25 cellular contexts compared by ENCODE assay signal in genomic region chr2:233156001-233156400, GRCh38.
DNase-seq lines count a peak whose midpoint lies in the region; ATAC-seq, FAIRE-seq and TF ChIP-seq lines count a peak whose summit lies in the region.
"Had no signal": no experiment of that assay in that cellular context is flagged by ENCODE, and none has a peak within 500 bp of the region (broad histone marks: within the 10 kb centered on the region; RNA-seq: fewer than 3 reads in every experiment).

No MANE protein-coding gene starts in this region.

- no peak overlapping the region for H2BK120ac ChIP-seq in IMR-90 (ENCODE audit: low read depth, low read length)

- no peak overlapping the region for H4K91ac ChIP-seq in IMR-90 (ENCODE audit: insufficient read depth, low read depth, low read length)

- no peak overlapping the region for H3K23ac ChIP-seq in IMR-90 (ENCODE audit: low read depth, low read length)

- RAD21 ChIA-PET in GM12878 (lab: Charles Lee; ENCODE audit: unreplicated experiment), result no interaction called here

- no CpG with 5 or more reads among the region's 4 CpGs for WGBS in IMR-90 (ENCODE audit: extremely low coverage in 2 of 2, insufficient read length in 1 of 2), 2 experiments
- 98% methylated on average over 4 of the region's 4 CpGs for WGBS in GM12878 (ENCODE audit: insufficient coverage, insufficient replicate concordance, low lambda C conversion rate, missing lambda C conversion rate)
- WGBS in right cardiac atrium, result 87% methylated on average over 4 of the region's 4 CpGs

- H3K4ac ChIP-seq in IMR-90 (ENCODE audit: low read depth, low read length), result no peak overlapping the region

- H3K18ac ChIP-seq in IMR-90 (ENCODE audit: low read depth, low read length), result no peak overlapping the region

- H3K4me1 Mint-ChIP-seq in activated CD8-positive, alpha-beta T cell treated with anti-CD3 and anti-CD28 coated beads, Interleukin-2, amount 10 ng/mL, durations not matched to agents 7 days and 5 days (ENCODE audit: low read depth), result peaks cover 6% of the 10 kb centered on the region
- H3K4me1 Mint-ChIP-seq in activated CD8-positive, alpha-beta T cell treated with anti-CD3 and anti-CD28 coated beads for 36 hours (ENCODE audit: low read depth), result peaks cover 4% of the 10 kb centered on the region
- H3K4me1 Mint-ChIP-seq: nephron progenitor cell had no signal

- FAIRE-seq in GM12878 (lab: Jason Lieb, UNC), result no peak
- FAIRE-seq: A204.1, endometrium, islet of Langerhans had no signal

- TF ChIP-seq POLR2A in IMR-90 (IDR thresholded peaks at IDR 0.05; ENCODE audit: low read depth, low read length), result no peak
- TF ChIP-seq POLR2A in GM12878 (IDR thresholded peaks at IDR 0.05; ENCODE audit: low read depth, low read length), result peak; percentile 47; the same call in 1 of the 2 replicates

- TF ChIP-seq CTCF in activated CD8-positive, alpha-beta T cell treated with anti-CD3 and anti-CD28 coated beads for 36 hours (IDR thresholded peaks at IDR 0.05), result no peak
- no peak for TF ChIP-seq CTCF in IMR-90 (conservative IDR thresholded peaks at IDR 0.05; ENCODE audit: low read depth, low read length)
- no peak for TF ChIP-seq CTCF in GM12878 (IDR thresholded peaks at IDR 0.05 in 2 of 3, conservative IDR thresholded peaks at IDR 0.05 in 1 of 3; ENCODE audit: control insufficient read depth in 2 of 3, extremely low read depth in 1 of 3, insufficient read depth in 1 of 3, low read depth in 3 of 3, low read length in 3 of 3)
- no peak for TF ChIP-seq CTCF in neutrophil (IDR thresholded peaks at IDR 0.05)

- no peaks in the 10 kb centered on the region for H3K79me2 ChIP-seq in GM12878 (ENCODE audit: control insufficient read depth, insufficient read depth, low read length)

- no peak overlapping the region for H2BK20ac ChIP-seq in IMR-90 (ENCODE audit: low read depth, low read length)

- POLR2A ChIA-PET in activated CD8-positive, alpha-beta T cell treated with anti-CD3 and anti-CD28 coated beads, Interleukin-2, amount 10 ng/mL, durations not matched to agents 7 days and 5 days (lab: Charles Lee), result no interaction called here
- POLR2A ChIA-PET in activated CD8-positive, alpha-beta T cell treated with anti-CD3 and anti-CD28 coated beads for 36 hours (lab: Charles Lee), result no interaction called here
- POLR2A ChIA-PET in IMR-90 (lab: Charles Lee; ENCODE audit: unreplicated experiment) (no interaction called here), GM12878 (lab: Charles Lee) (no interaction called here)

- DNase-seq in activated CD8-positive, alpha-beta T cell treated with anti-CD3 and anti-CD28 coated beads, Interleukin-2, amount 10 ng/mL, durations not matched to agents 7 days and 5 days, result no peak
- no peak for DNase-seq in activated CD8-positive, alpha-beta T cell treated with anti-CD3 and anti-CD28 coated beads for 36 hours
- DNase-seq in IMR-90 (no peak), GM12878 (ENCODE audit: low read depth, low spot score) (no peak), AG08395 (ENCODE audit: low spot score) (no peak), right cardiac atrium (no peak)
- DNase-seq: activated CD4-positive, alpha-beta T cell treated with anti-CD3 and anti-CD28 coated beads, Interleukin-2, amount 50 U/mL, for 4 hours; activated CD4-positive, CD25-positive, alpha-beta regulatory T cell; gastrocnemius medialis; H9; hypothalamus; Karpas-422; left ventricle myocardium inferior; midbrain; NCI-H187; NCI-H345; nephron progenitor cell; PC-3; right lobe of liver; upper lobe of left lung had no signal

- no peaks in the 10 kb centered on the region for H3K27me3 Mint-ChIP-seq in activated CD8-positive, alpha-beta T cell treated with anti-CD3 and anti-CD28 coated beads, Interleukin-2, amount 10 ng/mL, durations not matched to agents 7 days and 5 days (ENCODE audit: low read depth)
- no peaks in the 10 kb centered on the region for H3K27me3 Mint-ChIP-seq in activated CD8-positive, alpha-beta T cell treated with anti-CD3 and anti-CD28 coated beads for 36 hours

- H3K27me3 ChIP-seq in IMR-90 (ENCODE audit: control insufficient read depth, insufficient read depth, low read length), result peaks cover 2% of the 10 kb centered on the region
- H3K27me3 ChIP-seq in GM12878 (replicated peaks in 1 of 2; ENCODE audit: control insufficient read depth in 2 of 2, insufficient read depth in 2 of 2, low read length in 1 of 2), result no peaks in the 10 kb centered on the region
- no peaks in the 10 kb centered on the region for H3K27me3 ChIP-seq in neutrophil
- H3K27me3 ChIP-seq in right cardiac atrium (ENCODE audit: control insufficient read depth, insufficient read depth), result no peaks in the 10 kb centered on the region
- H3K27me3 ChIP-seq: gastrocnemius medialis, right lobe of liver, upper lobe of left lung had no signal

- peak overlapping the region; percentile 65 for H3K27ac Mint-ChIP-seq in activated CD8-positive, alpha-beta T cell treated with anti-CD3 and anti-CD28 coated beads, Interleukin-2, amount 10 ng/mL, durations not matched to agents 7 days and 5 days
- H3K27ac Mint-ChIP-seq in activated CD8-positive, alpha-beta T cell treated with anti-CD3 and anti-CD28 coated beads for 36 hours, result no peak overlapping the region
- H3K27ac Mint-ChIP-seq: nephron progenitor cell had no signal

- H4K20me1 ChIP-seq in IMR-90 (ENCODE audit: insufficient read depth, low read length) (no peaks in the 10 kb centered on the region), GM12878 (ENCODE audit: control insufficient read depth, insufficient read depth) (no peaks in the 10 kb centered on the region)

- no peaks in the 10 kb centered on the region for H3K4me1 ChIP-seq in IMR-90 (ENCODE audit: control insufficient read depth, insufficient read depth, low read length)
- no peaks in the 10 kb centered on the region for H3K4me1 ChIP-seq in GM12878 (ENCODE audit: control insufficient read depth, insufficient read depth, low read length)
- no peaks in the 10 kb centered on the region for H3K4me1 ChIP-seq in neutrophil (ENCODE audit: control insufficient read depth in 1 of 2, insufficient read depth in 1 of 2, low read depth in 1 of 2, low read length in 1 of 2)
- no peaks in the 10 kb centered on the region for H3K4me1 ChIP-seq in right cardiac atrium (ENCODE audit: control insufficient read depth, insufficient read depth, low read length)
- H3K4me1 ChIP-seq: gastrocnemius medialis, right lobe of liver, upper lobe of left lung had no signal

- H3K9me3 ChIP-seq in IMR-90 (ENCODE audit: control insufficient read depth, insufficient read depth, low read length) (no peaks in the 10 kb centered on the region), GM12878 (replicated peaks; ENCODE audit: control insufficient read depth, insufficient read depth, low read length) (no peaks in the 10 kb centered on the region), neutrophil (no peaks in the 10 kb centered on the region), right cardiac atrium (ENCODE audit: control insufficient read depth, low read length) (no peaks in the 10 kb centered on the region)
- H3K9me3 ChIP-seq: gastrocnemius medialis, left ventricle myocardium inferior, right lobe of liver, upper lobe of left lung had no signal

- H3K36me3 ChIP-seq in IMR-90 (ENCODE audit: control insufficient read depth, insufficient read depth, low read length) (no peaks in the 10 kb centered on the region), GM12878 (ENCODE audit: control insufficient read depth in 2 of 2, insufficient read depth in 2 of 2, low read length in 1 of 2) (peaks cover 32 to 52% of the 10 kb centered on the region in 2 experiments), neutrophil (peaks cover 89% of the 10 kb centered on the region)
- H3K36me3 ChIP-seq: gastrocnemius medialis, left ventricle myocardium inferior, right lobe of liver had no signal

- H3K36me3 Mint-ChIP-seq in activated CD8-positive, alpha-beta T cell treated with anti-CD3 and anti-CD28 coated beads, Interleukin-2, amount 10 ng/mL, durations not matched to agents 7 days and 5 days (ENCODE audit: low read depth), result peaks cover 72% of the 10 kb centered on the region
- peaks cover 29% of the 10 kb centered on the region for H3K36me3 Mint-ChIP-seq in activated CD8-positive, alpha-beta T cell treated with anti-CD3 and anti-CD28 coated beads for 36 hours (ENCODE audit: low read depth)

- H3K9ac ChIP-seq in IMR-90 (ENCODE audit: low read depth, low read length), result no peak overlapping the region
- no peak overlapping the region for H3K9ac ChIP-seq in GM12878 (ENCODE audit: control insufficient read depth, insufficient read depth, low read length)

- H3K4me3 ChIP-seq in IMR-90 (ENCODE audit: insufficient read depth, low read depth, low read length) (no peak overlapping the region), GM12878 (no peak overlapping the region), neutrophil (ENCODE audit: low read depth in 1 of 2, low read length in 1 of 2) (no peak overlapping the region), right cardiac atrium (ENCODE audit: low read length) (no peak overlapping the region)
- H3K4me3 ChIP-seq: gastrocnemius medialis, left ventricle myocardium inferior, right lobe of liver, upper lobe of left lung had no signal

- H2AK5ac ChIP-seq in IMR-90 (ENCODE audit: low read depth, low read length), result no peak overlapping the region

- CTCF ChIA-PET in activated CD8-positive, alpha-beta T cell treated with anti-CD3 and anti-CD28 coated beads, Interleukin-2, amount 10 ng/mL, durations not matched to agents 7 days and 5 days (lab: Charles Lee), result interaction anchor here (0.5 to 0.6 kb wide), 2 partner anchors 198 to 287 kb away, joined by 3 read pairs; no protein-coding TSS in a partner anchor
- CTCF ChIA-PET in activated CD8-positive, alpha-beta T cell treated with anti-CD3 and anti-CD28 coated beads for 36 hours (lab: Charles Lee), result no interaction called here
- CTCF ChIA-PET in IMR-90 (lab: Yijun Ruan, JAX), result no interaction called here
- CTCF ChIA-PET in GM12878 (lab: Yijun Ruan, JAX), result no interaction called here

- no peak overlapping the region for H2BK5ac ChIP-seq in IMR-90 (ENCODE audit: low read depth, low read length, poor library complexity, severe bottlenecking)

- no peak overlapping the region for H3K27ac ChIP-seq in IMR-90 (ENCODE audit: insufficient read depth, low read length)
- H3K27ac ChIP-seq in GM12878 (ENCODE audit: control insufficient read depth, insufficient read depth), result no peak overlapping the region
- H3K27ac ChIP-seq in neutrophil, result peak overlapping the region; percentile 38
- H3K27ac ChIP-seq in right cardiac atrium (ENCODE audit: low read length), result no peak overlapping the region
- H3K27ac ChIP-seq: gastrocnemius medialis, left ventricle myocardium inferior, right lobe of liver, upper lobe of left lung had no signal

- no peak overlapping the region for H3K14ac ChIP-seq in IMR-90 (replicated peaks; ENCODE audit: low read depth, low read length)

- no peak for ATAC-seq in activated CD8-positive, alpha-beta T cell treated with anti-CD3 and anti-CD28 coated beads, Interleukin-2, amount 10 ng/mL, durations not matched to agents 7 days and 5 days
- no peak for ATAC-seq in activated CD8-positive, alpha-beta T cell treated with anti-CD3 and anti-CD28 coated beads for 36 hours
- ATAC-seq in IMR-90 (ENCODE audit: low read depth) (no peak), GM12878 (no peak), right cardiac atrium (no peak), HG02588 (IDR thresholded peaks at IDR 0.05; ENCODE audit: unreplicated experiment) (no peak)
- ATAC-seq: gastrocnemius medialis, PC-3, right lobe of liver had no signal

- TF ChIP-seq RAD21 in IMR-90 (IDR thresholded peaks at IDR 0.05; ENCODE audit: low read length) (no peak), GM12878 (IDR thresholded peaks at IDR 0.05; ENCODE audit: insufficient read depth, low read depth, low read length) (no peak)

- H3K9me3 Mint-ChIP-seq in activated CD8-positive, alpha-beta T cell treated with anti-CD3 and anti-CD28 coated beads, Interleukin-2, amount 10 ng/mL, durations not matched to agents 7 days and 5 days (ENCODE audit: insufficient read depth), result no peaks in the 10 kb centered on the region
- no peaks in the 10 kb centered on the region for H3K9me3 Mint-ChIP-seq in activated CD8-positive, alpha-beta T cell treated with anti-CD3 and anti-CD28 coated beads for 36 hours
- H3K9me3 Mint-ChIP-seq: H9, nephron progenitor cell had no signal

- intact Hi-C loops in activated CD8-positive, alpha-beta T cell treated with anti-CD3 and anti-CD28 coated beads for 36 hours (cut with micrococcal nuclease), result no loop called here
- intact Hi-C loops in IMR-90 (cut with micrococcal nuclease) (no loop called here), GM12878 (cut with micrococcal nuclease; ENCODE audit: unreplicated experiment) (no loop called here), right cardiac atrium (cut with DNase I) (no loop called here)

- H3K4me3 Mint-ChIP-seq in activated CD8-positive, alpha-beta T cell treated with anti-CD3 and anti-CD28 coated beads, Interleukin-2, amount 10 ng/mL, durations not matched to agents 7 days and 5 days, result no peak overlapping the region
- no peak overlapping the region for H3K4me3 Mint-ChIP-seq in activated CD8-positive, alpha-beta T cell treated with anti-CD3 and anti-CD28 coated beads for 36 hours
- H3K4me3 Mint-ChIP-seq: H9, nephron progenitor cell had no signal

- dilution Hi-C loops in IMR-90 (cut with HindIII; ENCODE audit: low sequenced_read_pairs, unreplicated experiment), result no loop called here

- SMC1A ChIA-PET in GM12878 (lab: Charles Lee; ENCODE audit: uncharacterized antibody, unreplicated experiment), result interaction anchor here (0.7 kb wide), 1 partner anchor 103 kb away, joined by 3 read pairs; no protein-coding TSS in a partner anchor

- H3K56ac ChIP-seq in IMR-90 (ENCODE audit: extremely low read depth, insufficient read depth, low read length), result no peak overlapping the region

- peak overlapping the region; percentile 33 for H2AFZ ChIP-seq in IMR-90 (replicated peaks; ENCODE audit: low read length, poor library complexity)
- no peak overlapping the region for H2AFZ ChIP-seq in GM12878 (ENCODE audit: control insufficient read depth, low read depth, low read length)

- H3K9me1 ChIP-seq in IMR-90 (ENCODE audit: insufficient read depth, low read length), result no peaks in the 10 kb centered on the region

- no peaks in the 10 kb centered on the region for H3K79me1 ChIP-seq in IMR-90 (ENCODE audit: low read depth in 1 of 2, low read length in 2 of 2)

- in situ Hi-C loops in IMR-90 (cut with MboI; ENCODE audit: low sequenced_read_pairs) (no loop called here), GM12878 (cut with MboI) (no loop called here)

- H3K4me2 ChIP-seq in IMR-90 (ENCODE audit: low read depth, low read length) (no peak overlapping the region), GM12878 (ENCODE audit: control insufficient read depth, insufficient read depth) (no peak overlapping the region)

- H4K8ac ChIP-seq in IMR-90 (ENCODE audit: low read depth in 2 of 2, low read length in 2 of 2), result no peak overlapping the region

- TF ChIP-seq EP300 in GM12878 (IDR thresholded peaks at IDR 0.05; ENCODE audit: borderline replicate concordance in 1 of 2, control insufficient read depth in 1 of 2, low read depth in 2 of 2, low read length in 2 of 2), result no peak

- H2BK15ac ChIP-seq in IMR-90 (ENCODE audit: low read depth, low read length), result no peak overlapping the region

- no peak overlapping the region for H4K5ac ChIP-seq in IMR-90 (ENCODE audit: low read depth, low read length)

- H2AK9ac ChIP-seq in IMR-90 (replicated peaks; ENCODE audit: low read depth, low read length, poor library complexity), result no peak overlapping the region

- BruUV-seq in IMR-90 (replicated peaks; lab: Mats Ljungman, UMichigan), result no TSS peak
- no TSS peak for BruUV-seq in GM12878 (replicated peaks; lab: Mats Ljungman, UMichigan)
